Comparison of ENCODE assay signal across 10 cellular contexts in genomic region chr2:85785027-85785822, GRCh38. TPM values are rescaled to one million over a fixed set of nuclear protein-coding genes. Genes with fewer than 3 reads are reported as not detected.
A peak's percentile ranks its signal among the peaks of the same experiment; 100 is the strongest.
DNase-seq lines count a peak whose midpoint lies in the region; ATAC-seq and TF ChIP-seq lines count a peak whose summit lies in the region.
"Had no signal": no experiment of that assay in that cellular context is flagged by ENCODE, and none has a peak within 500 bp of the region (broad histone marks: within the 10 kb centered on the region; RNA-seq: fewer than 3 reads in every experiment).

No MANE protein-coding gene starts in this region.

- H3K4me1 ChIP-seq in breast epithelium (no peaks in the 10 kb centered on the region), vagina (peaks cover 37% of the 10 kb centered on the region), HAP-1 (no peaks in the 10 kb centered on the region)

- intact Hi-C loops in breast epithelium (cut with DNase I; ENCODE audit: low total_unique reads) = loop anchor here (1.0 kb wide), 1 partner anchor 30 kb away; no protein-coding TSS in a partner anchor
- intact Hi-C loops in MCF 10A (cut with micrococcal nuclease) = no loop called here
- intact Hi-C loops in vagina (cut with DNase I) = no loop called here

- peak; percentile 50 for ATAC-seq in memory B cell (ENCODE audit: low read depth)

- no peaks in the 10 kb centered on the region for H3K4me1 Mint-ChIP-seq in MCF 10A (ENCODE audit: insufficient read depth, unreplicated experiment)
- peaks cover 2% of the 10 kb centered on the region for H3K4me1 Mint-ChIP-seq in memory B cell

- POLR2A ChIA-PET in MCF 10A (lab: Yijun Ruan, JAX) = interaction anchor here (5.5 kb wide), 1 partner anchor 13 kb away, joined by 22 read pairs; no protein-coding TSS in a partner anchor

- no peak for TF ChIP-seq POLR2A in breast epithelium (IDR thresholded peaks at IDR 0.05)
- TF ChIP-seq POLR2A in vagina (IDR thresholded peaks at IDR 0.05) = no peak

- H3K4me3 Mint-ChIP-seq in MCF 10A (ENCODE audit: unreplicated experiment) (no peak overlapping the region), memory B cell (no peak overlapping the region)
- H3K4me3 Mint-ChIP-seq: dendritic cell treated with granulocyte-macrophage colony-stimulating factor and Interleukin-4, amounts not matched to agents 40 ng/mL and 50 ng/mL, for 4 days had no signal

- CTCF ChIA-PET in MCF 10A (lab: Yijun Ruan, JAX) = interaction anchor here (0.8 to 1.6 kb wide), 3 partner anchors 9 to 26 kb away, joined by 3 to 4 read pairs (median 3); no protein-coding TSS in a partner anchor

- no peaks in the 10 kb centered on the region for H3K36me3 Mint-ChIP-seq in MCF 10A (ENCODE audit: insufficient read depth, unreplicated experiment)
- no peaks in the 10 kb centered on the region for H3K36me3 Mint-ChIP-seq in memory B cell

- H3K27ac ChIP-seq in breast epithelium (peak overlapping the region; percentile 23 to 68), vagina (peak overlapping the region; percentile 62)

- H3K9me3 ChIP-seq in breast epithelium (no peaks in the 10 kb centered on the region), vagina (no peaks in the 10 kb centered on the region), HAP-1 (no peaks in the 10 kb centered on the region)

- H3K9me3 Mint-ChIP-seq in MCF 10A (ENCODE audit: unreplicated experiment) (no peaks in the 10 kb centered on the region), memory B cell (no peaks in the 10 kb centered on the region)
- H3K9me3 Mint-ChIP-seq: dendritic cell treated with granulocyte-macrophage colony-stimulating factor and Interleukin-4, amounts not matched to agents 40 ng/mL and 50 ng/mL, for 4 days had no signal

- H3K27ac Mint-ChIP-seq in MCF 10A (ENCODE audit: low read depth, unreplicated experiment) = no peak overlapping the region
- no peak overlapping the region for H3K27ac Mint-ChIP-seq in memory B cell
- H3K27ac Mint-ChIP-seq: dendritic cell treated with granulocyte-macrophage colony-stimulating factor and Interleukin-4, amounts not matched to agents 40 ng/mL and 50 ng/mL, for 4 days had no signal

- no peak for TF ChIP-seq CTCF in breast epithelium (IDR thresholded peaks at IDR 0.05)
- TF ChIP-seq CTCF in MCF 10A (IDR thresholded peaks at IDR 0.05; ENCODE audit: unreplicated experiment) = no peak
- no peak for TF ChIP-seq CTCF in astrocyte of the spinal cord (IDR thresholded peaks at IDR 0.05; ENCODE audit: low read depth, low read length)
- no peak for TF ChIP-seq CTCF in vagina (IDR thresholded peaks at IDR 0.05)

- H3K27me3 ChIP-seq in breast epithelium = no peaks in the 10 kb centered on the region
- H3K27me3 ChIP-seq in vagina = no peaks in the 10 kb centered on the region
- no peaks in the 10 kb centered on the region for H3K27me3 ChIP-seq in HAP-1 (ENCODE audit: low read depth)

- in situ Hi-C loops in astrocyte of the spinal cord (cut with HindIII; ENCODE audit: low sequenced_read_pairs) = no loop called here
- in situ Hi-C loops in HAP-1 (cut with MboI; ENCODE audit: low sequenced_read_pairs) = no loop called here

- peak overlapping the region in 2 of 3 donors; percentile 0 to 25 for H3K4me3 ChIP-seq in breast epithelium
- H3K4me3 ChIP-seq in astrocyte of the spinal cord (ENCODE audit: low read depth, low read length) = no peak overlapping the region
- no peak overlapping the region for H3K4me3 ChIP-seq in vagina
- H3K4me3 ChIP-seq in HAP-1 = no peak overlapping the region

- BruUV-seq in MCF 10A (replicated peaks; lab: Mats Ljungman, UMichigan) = no TSS peak

- DNase-seq in breast epithelium (ENCODE audit: low spot score in 2 of 2) (peak in 1 of 2 donors; percentile 45), MCF 10A (ENCODE audit: unreplicated experiment) (no peak), astrocyte of the spinal cord (ENCODE audit: low read depth, low spot score) (peak; percentile 96), memory B cell (ENCODE audit: low spot score in 2 of 2) (no peak), vagina (ENCODE audit: extremely low spot score in 2 of 2) (no peak), SIG-M5 treated with dmso at 0.1 percent for 504 hours (lab: John Stamatoyannopoulos, UW; ENCODE audit: unreplicated experiment) (no peak), HAP-1 (ENCODE audit: low spot score in 2 of 2) (no peak), DMS53 (lab: John Stamatoyannopoulos, UW) (no peak)
- DNase-seq: SHP77 treated with DMSO at 0.1 percent for 48 hours had no signal

- H3K36me3 ChIP-seq in breast epithelium (no peaks in the 10 kb centered on the region), vagina (peaks cover 0 to 16% of the 10 kb centered on the region in 2 donors), HAP-1 (replicated peaks) (no peaks in the 10 kb centered on the region)

- H3K27me3 Mint-ChIP-seq in MCF 10A (ENCODE audit: insufficient read depth, unreplicated experiment) (peaks cover 17% of the 10 kb centered on the region), memory B cell (peaks cover 5% of the 10 kb centered on the region)

RNA-seq across cellular contexts. Expression of gene ATOH8, which starts 31.4 kb away (rescaled TPM):
- total RNA-seq in breast epithelium (100 to 1,000 TPM in 1 of 3 donors, 10 to 100 TPM in 2; 20.8 to 167 (median 46.2) TPM), MCF 10A (2022) (0.72 and 1.2 TPM in 2 replicates), vagina (66.5 TPM)

Comparison
In these comparisons a context has a peak if more than half of its experiments do, and no peak if none do; other contexts are left out.
1. RNA of gene ATOH8, which starts 31.4 kb away (total RNA-seq): 66.5 TPM in vagina (single experiment) and 20.8 to 167 TPM in breast epithelium; 0.72 to 1.2 TPM in MCF 10A; every median in the first group is over 10 times any median in the second.
2. H3K4me3 ChIP-seq: peak in breast epithelium (2 of 3); none in astrocyte of the spinal cord (single experiment), vagina (0 of 2) and HAP-1 (single experiment).